8 cellular contexts compared by ENCODE assay signal in the genomic region with DNA sequence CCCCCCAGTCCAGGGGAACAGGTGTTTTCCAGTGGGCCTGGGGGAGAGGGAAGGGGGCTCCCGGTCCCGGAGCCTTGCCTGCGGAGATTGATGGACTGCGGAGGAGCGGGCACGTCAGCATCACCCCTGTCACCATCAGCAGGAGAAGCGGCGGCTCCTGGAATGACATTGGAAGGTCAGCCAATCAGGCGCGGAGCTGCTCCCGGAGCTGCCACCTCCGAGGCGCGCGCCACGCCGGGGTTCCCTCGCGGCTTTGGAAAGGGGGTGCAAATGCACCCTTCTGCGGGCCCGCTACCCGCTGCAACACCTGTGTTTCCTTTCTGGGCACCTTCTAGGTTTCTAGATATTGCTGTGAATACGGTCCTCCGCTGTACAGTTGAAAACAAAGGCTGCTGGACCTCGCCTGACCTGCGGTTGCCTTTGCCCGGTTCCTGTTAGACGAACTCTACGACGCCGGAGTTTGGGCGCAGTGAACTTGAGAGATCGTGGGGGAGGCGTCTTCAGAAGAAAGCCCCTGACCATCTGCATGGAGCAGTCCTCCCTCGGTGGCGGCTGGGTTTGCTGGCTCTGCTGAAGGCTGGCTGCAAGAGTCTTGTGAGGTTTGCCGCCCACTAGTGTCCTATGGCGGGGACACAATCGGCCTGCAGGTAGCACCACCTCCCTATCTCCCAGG.
DNase-seq lines count a peak whose midpoint lies in the region; ATAC-seq lines count a peak whose summit lies in the region.

No MANE protein-coding gene starts in this region.

- ATAC-seq in HG03095 (IDR thresholded peaks at IDR 0.05; ENCODE audit: unreplicated experiment) = no peak
- ATAC-seq in GM19467 (IDR thresholded peaks at IDR 0.05; ENCODE audit: unreplicated experiment) = no peak

- DNase-seq in Ammon's horn (ENCODE audit: low spot score) (peak; percentile 88), NCI-H1105 treated with DMSO at 0.1 percent for 48 hours (lab: John Stamatoyannopoulos, UW) (peak; percentile 95), left kidney (ENCODE audit: low read depth, low spot score) (peak; percentile 95), NK-92 (lab: John Stamatoyannopoulos, UW; ENCODE audit: unreplicated experiment) (no peak)
- no peak for DNase-seq in activated CD4-positive, CD25-positive, alpha-beta regulatory T cell treated with anti-CD3 and anti-CD28 coated beads, Interleukin-2, amount 50 U/mL, for 72 hours

- H3K27ac ChIP-seq in angular gyrus (ENCODE audit: low read depth, low read length) = peak overlapping the region; percentile 42

Comparison
In these comparisons a context has a peak if more than half of its experiments do, and no peak if none do; other contexts are left out.
1. DNase-seq: peak in Ammon's horn (single experiment), NCI-H1105 treated with DMSO at 0.1 percent for 48 hours (single experiment) and left kidney (single experiment); none in activated CD4-positive, CD25-positive, alpha-beta regulatory T cell treated with anti-CD3 and anti-CD28 coated beads, Interleukin-2, amount 50 U/mL, for 72 hours (single experiment) and NK-92 (single experiment).